ENCODE assay signal across 1 cellular context in genomic region chr22:29269731-29270474, GRCh38.
TF ChIP-seq lines count a peak whose summit lies in the region.

No MANE protein-coding gene starts in this region.

TF ChIP-seq in HepG2, 621 proteins besides CTCF, POLR2A, EP300 and RAD21 (continues in another document):
- TF ChIP-seq TFDP2 (CRISPR knock-in tag; IDR thresholded peaks at IDR 0.05) (no peak), MED13 (CRISPR knock-in tag; IDR thresholded peaks at IDR 0.05) (no peak), GMEB1 (CRISPR knock-in tag; IDR thresholded peaks at IDR 0.05; ENCODE audit: borderline replicate concordance) (no peak), RBFOX2 (IDR thresholded peaks at IDR 0.05; ENCODE audit: low read depth, low read length) (0 out of 2 replicates have a peak, but pooled peaks have one; percentile 12), ZNF101 (CRISPR knock-in tag; IDR thresholded peaks at IDR 0.05; ENCODE audit: borderline replicate concordance, low read depth) (no peak), PATZ1 (CRISPR knock-in tag; IDR thresholded peaks at IDR 0.05) (peak; percentile 62), KDM5A (IDR thresholded peaks at IDR 0.05; ENCODE audit: borderline replicate concordance, low read length) (0 out of 2 replicates have a peak, but pooled peaks have one; percentile 8), REL (CRISPR knock-in tag; conservative IDR thresholded peaks at IDR 0.05) (no peak), ZNF619 (CRISPR knock-in tag; IDR thresholded peaks at IDR 0.05) (no peak), TGIF2 (CRISPR knock-in tag; IDR thresholded peaks at IDR 0.05) (peak; percentile 48; the same call in 1 of the 2 replicates), ZNF225 (CRISPR knock-in tag; IDR thresholded peaks at IDR 0.05) (no peak), ZBTB40 (IDR thresholded peaks at IDR 0.05) (peak; percentile 41; the same call in 1 of the 2 replicates), ZBTB40 (CRISPR knock-in tag; IDR thresholded peaks at IDR 0.05) (no peak), HDAC1 (CRISPR knock-in tag; IDR thresholded peaks at IDR 0.05) (0 out of 2 replicates have a peak, but pooled peaks have one; percentile 8), ZNF160 (CRISPR knock-in tag; IDR thresholded peaks at IDR 0.05) (peak; percentile 27; the same call in 1 of the 2 replicates), PHF21A (CRISPR knock-in tag; IDR thresholded peaks at IDR 0.05) (peak; percentile 52; the same call in 1 of the 2 replicates), RFXANK (CRISPR knock-in tag; IDR thresholded peaks at IDR 0.05) (no peak), MED1 (CRISPR knock-in tag; IDR thresholded peaks at IDR 0.05) (peak; percentile 16; the same call in 1 of the 2 replicates), SMAD3 (CRISPR knock-in tag; IDR thresholded peaks at IDR 0.05) (0 out of 2 replicates have a peak, but pooled peaks have one; percentile 21), FOXA1 (IDR thresholded peaks at IDR 0.05) (no peak), FOXA1 (CRISPR knock-in tag; IDR thresholded peaks at IDR 0.05) (peak; percentile 65), GABPB1 (CRISPR knock-in tag; IDR thresholded peaks at IDR 0.05) (no peak), ZBTB37 (CRISPR knock-in tag; IDR thresholded peaks at IDR 0.05) (0 out of 2 replicates have a peak, but pooled peaks have one; percentile 15), IKZF5 (CRISPR knock-in tag; IDR thresholded peaks at IDR 0.05) (no peak), ZMYM2 (CRISPR knock-in tag; IDR thresholded peaks at IDR 0.05) (no peak), HBP1 (CRISPR knock-in tag; IDR thresholded peaks at IDR 0.05; ENCODE audit: low read depth) (0 out of 2 replicates have a peak, but pooled peaks have one; percentile 62), SAP130 (CRISPR knock-in tag; IDR thresholded peaks at IDR 0.05; ENCODE audit: low read depth) (peak; percentile 75), ZNF567 (CRISPR knock-in tag; IDR thresholded peaks at IDR 0.05; ENCODE audit: borderline replicate concordance) (no peak), PAF1 (CRISPR knock-in tag; IDR thresholded peaks at IDR 0.05) (0 out of 2 replicates have a peak, but pooled peaks have one; percentile 23), DRAP1 (CRISPR knock-in tag; IDR thresholded peaks at IDR 0.05) (no peak), HINFP (CRISPR knock-in tag; IDR thresholded peaks at IDR 0.05; ENCODE audit: low read depth) (no peak), POLR2AphosphoS2 (IDR thresholded peaks at IDR 0.05; ENCODE audit: low read depth, low read length) (0 out of 2 replicates have a peak, but pooled peaks have one; percentile 44), ZNF784 (CRISPR knock-in tag; IDR thresholded peaks at IDR 0.05; ENCODE audit: borderline replicate concordance) (no peak), ZNF275 (CRISPR knock-in tag; IDR thresholded peaks at IDR 0.05; ENCODE audit: borderline replicate concordance) (0 out of 2 replicates have a peak, but pooled peaks have one; percentile 50)
